10 cellular contexts compared by ENCODE assay signal in the genomic region with DNA sequence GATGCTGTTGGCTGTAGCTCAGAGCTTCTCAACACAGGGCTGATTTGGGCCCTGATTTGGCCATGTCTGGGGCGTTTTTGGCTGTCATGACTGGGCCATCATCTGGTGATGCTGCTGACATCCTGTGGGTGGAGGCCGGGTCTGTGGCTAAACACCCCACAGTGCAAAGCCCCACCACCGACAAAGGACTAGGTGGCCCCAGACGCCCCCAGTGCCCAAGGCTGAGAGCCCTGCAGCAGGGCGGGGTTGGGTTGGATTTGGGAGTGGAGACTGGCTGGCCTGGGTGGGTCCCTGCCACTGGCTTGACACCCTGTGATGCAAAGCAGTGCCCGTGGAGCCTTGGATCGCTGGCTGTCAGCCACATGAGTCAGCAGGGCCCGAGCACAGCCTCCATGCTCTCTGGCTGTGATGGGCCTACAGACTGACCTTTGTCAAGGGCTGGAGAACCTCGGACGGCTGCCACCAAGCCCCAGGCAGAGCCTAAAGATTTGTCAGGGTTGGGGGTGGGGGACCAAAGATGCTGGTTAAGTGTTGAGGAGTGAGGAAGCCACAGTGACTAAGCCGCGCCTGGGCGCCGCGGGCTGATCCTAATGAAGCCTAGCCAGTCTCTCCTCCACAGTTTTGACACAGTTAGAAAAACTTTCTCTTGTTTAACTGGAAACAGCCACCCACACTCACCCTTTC. TPM values are rescaled to one million over a fixed set of nuclear protein-coding genes. Genes with fewer than 3 reads are reported as not detected.
A peak's percentile ranks its signal among the peaks of the same experiment; 100 is the strongest.
DNase-seq lines count a peak whose midpoint lies in the region; TF ChIP-seq lines count a peak whose summit lies in the region.
"Had no signal": no experiment of that assay in that cellular context is flagged by ENCODE, and none has a peak within 500 bp of the region (broad histone marks: within the 10 kb centered on the region; RNA-seq: fewer than 3 reads in every experiment).

No MANE protein-coding gene starts in this region.

- peaks cover 8% of the 10 kb centered on the region for H3K27me3 Mint-ChIP-seq in neural crest cell (ENCODE audit: low read depth)

- no peak overlapping the region for H3K4me3 ChIP-seq in fibroblast of villous mesenchyme (ENCODE audit: low read depth, low read length)

- H3K4me3 Mint-ChIP-seq in neural crest cell = no peak overlapping the region
- H3K4me3 Mint-ChIP-seq: CD4-positive, CD25-positive, alpha-beta regulatory T cell had no signal

- H3K36me3 Mint-ChIP-seq in neural crest cell (ENCODE audit: low read depth) = no peaks in the 10 kb centered on the region
- H3K36me3 Mint-ChIP-seq: CD4-positive, CD25-positive, alpha-beta regulatory T cell had no signal

- H3K27ac Mint-ChIP-seq in neural crest cell (ENCODE audit: unreplicated experiment) = peak overlapping the region; percentile 69
- H3K27ac Mint-ChIP-seq: CD4-positive, CD25-positive, alpha-beta regulatory T cell had no signal

- DNase-seq in AG08395 (ENCODE audit: low spot score) = peak; percentile 98
- DNase-seq in fibroblast of villous mesenchyme (ENCODE audit: low read depth) = peak; percentile 84
- no peak for DNase-seq in neural crest cell (ENCODE audit: low read depth, low spot score)
- no peak for DNase-seq in cerebellum (ENCODE audit: low spot score)
- no peak for DNase-seq in UCSD-AML1 (lab: John Stamatoyannopoulos, UW; ENCODE audit: unreplicated experiment)
- no peak for DNase-seq in NCI-H345 (lab: John Stamatoyannopoulos, UW)
- DNase-seq in T-helper 9 cell = no peak
- DNase-seq: activated gamma-delta T cell; CD4-positive, CD25-positive, alpha-beta regulatory T cell had no signal

- no peak for TF ChIP-seq CTCF in fibroblast of villous mesenchyme (IDR thresholded peaks at IDR 0.05; ENCODE audit: insufficient read depth, low read depth, low read length)
- TF ChIP-seq CTCF in neural crest cell (conservative IDR thresholded peaks at IDR 0.05) = no peak

- H3K9me3 Mint-ChIP-seq in neural crest cell = no peaks in the 10 kb centered on the region

- H3K4me1 Mint-ChIP-seq in neural crest cell = peaks cover 3% of the 10 kb centered on the region

TF ChIP-seq in PFSK-1, 5 proteins besides CTCF, POLR2A, EP300 and RAD21:
- TF ChIP-seq FOXP2 (optimal IDR thresholded peaks at IDR 0.05; ENCODE audit: borderline replicate concordance, extremely low read depth, extremely low read length, insufficient read depth) (peak; percentile 20), TAF1 (IDR thresholded peaks at IDR 0.05; ENCODE audit: borderline replicate concordance, insufficient read depth, low read length) (no peak), POLR2AphosphoS5 (IDR thresholded peaks at IDR 0.05; ENCODE audit: low read depth, low read length) (no peak), SIN3A (IDR thresholded peaks at IDR 0.05; ENCODE audit: borderline replicate concordance, insufficient read depth, low read length) (no peak)
- TF ChIP-seq, protein P1, sequence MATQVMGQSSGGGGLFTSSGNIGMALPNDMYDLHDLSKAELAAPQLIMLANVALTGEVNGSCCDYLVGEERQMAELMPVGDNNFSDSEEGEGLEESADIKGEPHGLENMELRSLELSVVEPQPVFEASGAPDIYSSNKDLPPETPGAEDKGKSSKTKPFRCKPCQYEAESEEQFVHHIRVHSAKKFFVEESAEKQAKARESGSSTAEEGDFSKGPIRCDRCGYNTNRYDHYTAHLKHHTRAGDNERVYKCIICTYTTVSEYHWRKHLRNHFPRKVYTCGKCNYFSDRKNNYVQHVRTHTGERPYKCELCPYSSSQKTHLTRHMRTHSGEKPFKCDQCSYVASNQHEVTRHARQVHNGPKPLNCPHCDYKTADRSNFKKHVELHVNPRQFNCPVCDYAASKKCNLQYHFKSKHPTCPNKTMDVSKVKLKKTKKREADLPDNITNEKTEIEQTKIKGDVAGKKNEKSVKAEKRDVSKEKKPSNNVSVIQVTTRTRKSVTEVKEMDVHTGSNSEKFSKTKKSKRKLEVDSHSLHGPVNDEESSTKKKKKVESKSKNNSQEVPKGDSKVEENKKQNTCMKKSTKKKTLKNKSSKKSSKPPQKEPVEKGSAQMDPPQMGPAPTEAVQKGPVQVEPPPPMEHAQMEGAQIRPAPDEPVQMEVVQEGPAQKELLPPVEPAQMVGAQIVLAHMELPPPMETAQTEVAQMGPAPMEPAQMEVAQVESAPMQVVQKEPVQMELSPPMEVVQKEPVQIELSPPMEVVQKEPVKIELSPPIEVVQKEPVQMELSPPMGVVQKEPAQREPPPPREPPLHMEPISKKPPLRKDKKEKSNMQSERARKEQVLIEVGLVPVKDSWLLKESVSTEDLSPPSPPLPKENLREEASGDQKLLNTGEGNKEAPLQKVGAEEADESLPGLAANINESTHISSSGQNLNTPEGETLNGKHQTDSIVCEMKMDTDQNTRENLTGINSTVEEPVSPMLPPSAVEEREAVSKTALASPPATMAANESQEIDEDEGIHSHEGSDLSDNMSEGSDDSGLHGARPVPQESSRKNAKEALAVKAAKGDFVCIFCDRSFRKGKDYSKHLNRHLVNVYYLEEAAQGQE (IDR thresholded peaks at IDR 0.05; ENCODE audit: insufficient read depth in 1 of 2, low read depth in 2 of 2, low read length in 2 of 2) = no peak

RNA-seq across cellular contexts. Expression of a gene that starts 28.3 kb away (rescaled TPM):
- 63.3 TPM for polyA plus RNA-seq in PFSK-1 (2012; ENCODE audit: insufficient read length, low read depth)
- total RNA-seq in fibroblast of villous mesenchyme (1.3 TPM in 1 of 2 replicates, not detected in the other), neural crest cell (13.2 and 13.5 TPM in 2 replicates), cerebellum (0.91 TPM)
- polyA plus RNA-seq: CD4-positive, CD25-positive, alpha-beta regulatory T cell had no signal

Comparison
In these comparisons a context has a peak if more than half of its experiments do, and no peak if none do; other contexts are left out.
1. DNase-seq: peak in AG08395 (single experiment) and fibroblast of villous mesenchyme (single experiment); none in neural crest cell (single experiment), cerebellum (single experiment), UCSD-AML1 (single experiment), NCI-H345 (single experiment) and T-helper 9 cell (single experiment).